ENCODE assay signal across 1 cellular context in genomic region chr3:188267790-188268333, GRCh38.
TF ChIP-seq lines count a peak whose summit lies in the region.

No MANE protein-coding gene starts in this region.

TF ChIP-seq in HepG2, 621 proteins besides CTCF, POLR2A, EP300 and RAD21 (continued from another document):
- no peak for TF ChIP-seq ZNF276 (CRISPR knock-in tag; IDR thresholded peaks at IDR 0.05; ENCODE audit: low read depth)
- TF ChIP-seq ZNF672 (CRISPR knock-in tag; IDR thresholded peaks at IDR 0.05), result no peak
